In the genomic region with DNA sequence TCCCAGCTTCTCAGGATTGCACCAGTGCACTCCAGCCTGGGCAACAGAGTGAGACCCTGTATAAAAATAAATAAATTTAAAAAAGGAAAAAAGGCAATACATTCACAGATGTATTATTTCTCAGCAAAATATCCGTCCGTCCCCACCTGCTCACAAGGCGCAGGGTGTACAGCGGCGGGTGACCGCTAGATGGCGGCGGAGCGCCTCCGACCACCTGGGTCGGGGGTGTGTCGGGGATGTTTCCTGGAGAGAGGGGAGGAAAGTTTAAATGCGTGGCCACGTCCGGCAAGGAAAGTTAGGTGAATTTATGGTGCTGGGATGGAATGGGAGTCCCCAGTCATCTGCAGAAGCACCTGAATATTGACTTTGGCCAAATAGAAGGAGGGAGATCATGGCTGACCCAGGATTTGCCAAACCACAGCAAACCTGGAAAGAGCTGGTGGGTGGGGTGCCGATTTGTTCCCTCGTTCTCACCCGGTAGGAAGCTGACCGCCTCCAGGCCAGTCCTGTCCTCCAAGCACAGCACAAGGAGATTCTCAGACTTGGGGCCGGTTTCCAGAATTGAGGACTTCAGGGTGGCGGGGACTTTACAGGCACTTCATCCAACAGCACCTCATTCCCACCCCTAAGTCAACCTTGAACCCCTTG, we compare ENCODE assay signal across 8 cellular contexts.
DNase-seq lines count a peak whose midpoint lies in the region.

No MANE protein-coding gene starts in this region.

- no peak overlapping the region for H2BK15ac ChIP-seq in mesenchymal stem cell (ENCODE audit: low read depth, poor library complexity, severe bottlenecking)

- no peak overlapping the region for H4K91ac ChIP-seq in mesenchymal stem cell (ENCODE audit: low read length)

- H3K4me3 ChIP-seq in MG63 (no peak overlapping the region), mesenchymal stem cell (ENCODE audit: insufficient read depth in 1 of 2, low read depth in 1 of 2, low read length in 2 of 2) (no peak overlapping the region)

- H3K79me1 ChIP-seq in mesenchymal stem cell (replicated peaks; ENCODE audit: low read length, poor library complexity, severe bottlenecking), result no peaks in the 10 kb centered on the region

- H3K27me3 ChIP-seq in MG63 (peaks cover 7% of the 10 kb centered on the region; the same call in 1 of the 2 replicates), mesenchymal stem cell (ENCODE audit: control insufficient read depth in 1 of 2, insufficient read depth in 1 of 2, low read length in 2 of 2) (peaks cover 57 to 65% of the 10 kb centered on the region in 2 experiments)

- no peak overlapping the region for H3K23ac ChIP-seq in mesenchymal stem cell (ENCODE audit: low read length in 2 of 2)

- DNase-seq in NCI-H1436 (lab: John Stamatoyannopoulos, UW) (peak; percentile 13), NCI-H1436 treated with DMSO at 0.1 percent for 48 hours (lab: John Stamatoyannopoulos, UW) (no peak), MG63 (peak; percentile 62), dermis blood vessel endothelial cell (peak; percentile 60), mesenchymal stem cell (peak; percentile 34), NCI-H187 treated with DMSO at 0.1 percent for 48 hours (lab: John Stamatoyannopoulos, UW) (no peak)
- peak; percentile 41 to 65 for DNase-seq in activated CD4-positive, alpha-beta T cell treated with anti-CD3 and anti-CD28 coated beads for 4 hours
- peak; percentile 87 for DNase-seq in stimulated activated CD8-positive, alpha-beta memory T cell treated with anti-CD3 and anti-CD28 coated beads, Interleukin-4, amount 100 ng/mL, for 48 hours

- no peak overlapping the region for H3K14ac ChIP-seq in mesenchymal stem cell (ENCODE audit: low read length in 2 of 2)

- no peak overlapping the region for H3K4me2 ChIP-seq in mesenchymal stem cell (ENCODE audit: low read length, poor library complexity, severe bottlenecking)

- peak overlapping the region; percentile 42 for H2AFZ ChIP-seq in mesenchymal stem cell (ENCODE audit: low read depth, low read length)

- WGBS in mesenchymal stem cell, result 19% methylated on average over 21 of the region's 21 CpGs

- no peak overlapping the region for H4K8ac ChIP-seq in mesenchymal stem cell (ENCODE audit: low read length)

- H3K4ac ChIP-seq in mesenchymal stem cell (ENCODE audit: low read depth in 1 of 2, low read length in 2 of 2), result no peak overlapping the region

- H2AK5ac ChIP-seq in mesenchymal stem cell (ENCODE audit: low read length, severe bottlenecking), result no peak overlapping the region

- H3K36me3 ChIP-seq in MG63 (no peaks in the 10 kb centered on the region), mesenchymal stem cell (ENCODE audit: control insufficient read depth in 1 of 2, insufficient read depth in 2 of 2, low read depth in 1 of 2, low read length in 2 of 2) (no peaks in the 10 kb centered on the region)

- H3K9me3 ChIP-seq in MG63, result no peaks in the 10 kb centered on the region
- no peaks in the 10 kb centered on the region for H3K9me3 ChIP-seq in mesenchymal stem cell (ENCODE audit: control insufficient read depth, low read length)

- no peak overlapping the region for H3K27ac ChIP-seq in mesenchymal stem cell (ENCODE audit: low read length, poor library complexity, severe bottlenecking)

- H3K4me1 ChIP-seq in mesenchymal stem cell (ENCODE audit: control insufficient read depth, insufficient read depth, low read depth, low read length), result peaks cover 4% of the 10 kb centered on the region

- no peak overlapping the region for H2BK12ac ChIP-seq in mesenchymal stem cell (ENCODE audit: low read length in 2 of 2)

- no peak overlapping the region for H3K18ac ChIP-seq in mesenchymal stem cell (ENCODE audit: low read depth in 1 of 2, low read length in 2 of 2)

- no peak overlapping the region for H2BK120ac ChIP-seq in mesenchymal stem cell (ENCODE audit: low read depth, low read length)

- H2BK5ac ChIP-seq in mesenchymal stem cell (ENCODE audit: low read depth, low read length, poor library complexity, severe bottlenecking), result no peak overlapping the region

- no peak overlapping the region for H3K9ac ChIP-seq in mesenchymal stem cell (ENCODE audit: low read length)

Comparison
In these comparisons a context has a peak if more than half of its experiments do, and no peak if none do; other contexts are left out.
1. DNase-seq: peak in NCI-H1436 (single experiment), MG63 (single experiment), activated CD4-positive, alpha-beta T cell treated with anti-CD3 and anti-CD28 coated beads for 4 hours (2 of 2), dermis blood vessel endothelial cell (single experiment), mesenchymal stem cell (single experiment) and stimulated activated CD8-positive, alpha-beta memory T cell treated with anti-CD3 and anti-CD28 coated beads, Interleukin-4, amount 100 ng/mL, for 48 hours (single experiment); none in NCI-H1436 treated with DMSO at 0.1 percent for 48 hours (single experiment) and NCI-H187 treated with DMSO at 0.1 percent for 48 hours (single experiment).